In genomic region chr3:67529915-67530314, GRCh38 we compare ENCODE assay signal across 23 cellular contexts.
"Had no signal": no experiment of that assay in that cellular context is flagged by ENCODE, and none has a peak within 500 bp of the region (broad histone marks: within the 10 kb centered on the region; RNA-seq: fewer than 3 reads in every experiment).

No MANE protein-coding gene starts in this region.

- H3K27ac Mint-ChIP-seq: activated B cell treated with CpG ODN at 0.5 μM for 24 hours; activated CD8-positive, alpha-beta T cell treated with anti-CD3 and anti-CD28 coated beads, Interleukin-2, amount 10 ng/mL, durations not matched to agents 7 days and 5 days; activated naive CD4-positive, alpha-beta T cell treated with anti-CD3 and anti-CD28 coated beads, Interleukin-2, amount 50 U/mL, for 24 hours had no signal

- H3K4me3 ChIP-seq: adrenal gland, coronary artery, gastroesophageal sphincter, hepatocyte, left lung, right atrium auricular region, skin epidermis, transverse colon had no signal

- DNase-seq: activated B cell treated with CpG ODN at 0.5 μM for 24 hours; activated CD4-positive, alpha-beta T cell treated with anti-CD3 and anti-CD28 coated beads for 48 hours; activated CD8-positive, alpha-beta memory T cell treated with anti-CD3 and anti-CD28 coated beads, Interleukin-2, amount 50 U/mL, for 4 hours; activated CD8-positive, alpha-beta T cell treated with anti-CD3 and anti-CD28 coated beads, Interleukin-2, amount 10 ng/mL, durations not matched to agents 7 days and 5 days; activated effector memory CD4-positive, alpha-beta T cell treated with anti-CD3 and anti-CD28 coated beads, Interleukin-2, amount 50 U/mL, for 16 hours; activated T-cell treated with anti-CD3 and anti-CD28 coated beads, Interleukin-2, amount 50 U/mL, for 48 hours; adrenal gland; left lung; mammary epithelial cell; nucleus accumbens; stimulated activated CD4-positive, alpha-beta T cell treated with anti-CD3 and anti-CD28 coated beads, Interleukin-15, amount 100 ng/mL, for 24 hours; stimulated activated CD4-positive, alpha-beta T cell treated with anti-CD3 and anti-CD28 coated beads, Interleukin-4, amount 100 ng/mL, for 1 hour; stimulated activated naive CD4-positive, alpha-beta T cell treated with Interleukin-2 at 50 U/mL for 16 hours; substantia nigra; transverse colon had no signal

- ATAC-seq: activated CD8-positive, alpha-beta T cell treated with anti-CD3 and anti-CD28 coated beads, Interleukin-2, amount 10 ng/mL, durations not matched to agents 7 days and 5 days; esophagus mucosa; gastroesophageal sphincter; left lung had no signal

- H3K9me3 Mint-ChIP-seq: activated B cell treated with CpG ODN at 0.5 μM for 24 hours; activated naive CD4-positive, alpha-beta T cell treated with anti-CD3 and anti-CD28 coated beads, Interleukin-2, amount 50 U/mL, for 24 hours; nephron had no signal

- H3K4me3 Mint-ChIP-seq: activated B cell treated with CpG ODN at 0.5 μM for 24 hours; activated CD8-positive, alpha-beta T cell treated with anti-CD3 and anti-CD28 coated beads, Interleukin-2, amount 10 ng/mL, durations not matched to agents 7 days and 5 days; activated naive CD4-positive, alpha-beta T cell treated with anti-CD3 and anti-CD28 coated beads, Interleukin-2, amount 50 U/mL, for 24 hours; nephron had no signal

- H3K27me3 Mint-ChIP-seq: activated B cell treated with CpG ODN at 0.5 μM for 24 hours; activated naive CD4-positive, alpha-beta T cell treated with anti-CD3 and anti-CD28 coated beads, Interleukin-2, amount 50 U/mL, for 24 hours had no signal
